ENCODE assay signal across 9 cellular contexts in the genomic region with DNA sequence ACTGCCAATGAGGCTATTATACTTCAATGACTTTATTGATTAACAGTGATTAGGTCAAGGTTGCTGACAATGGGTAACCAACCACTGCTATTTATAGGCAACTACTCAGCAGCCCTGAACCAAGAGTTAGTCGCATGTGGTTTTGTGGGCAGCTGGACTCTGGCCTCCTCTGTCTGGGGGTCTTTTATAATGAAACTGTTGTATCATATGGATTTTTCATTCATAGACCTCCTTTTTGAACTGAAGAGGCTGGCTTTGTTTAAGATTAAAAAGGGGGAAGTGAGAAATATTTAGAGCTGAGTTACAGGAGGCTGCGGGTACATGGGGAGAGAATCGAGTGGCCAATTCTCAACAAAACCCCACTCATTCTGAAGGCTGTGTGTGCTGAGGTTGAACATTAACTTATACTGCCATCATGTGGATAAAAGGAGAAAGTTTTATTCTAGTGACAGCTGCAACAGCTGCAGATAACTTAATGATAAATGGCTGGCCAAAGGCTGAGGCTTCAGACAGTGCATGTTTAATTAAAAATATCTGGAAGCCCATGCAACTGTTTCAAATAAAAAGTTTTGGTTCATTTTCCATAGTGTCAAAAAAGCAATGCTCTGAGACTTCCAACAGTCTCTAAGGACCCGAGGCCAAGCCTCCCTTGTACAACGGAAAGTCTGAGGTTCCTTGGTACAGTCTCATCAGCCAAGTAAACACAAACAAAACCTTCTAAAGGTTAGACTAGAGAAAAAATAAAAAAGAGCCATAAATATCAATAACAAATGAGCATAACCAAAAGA.
A peak's percentile ranks its signal among the peaks of the same experiment; 100 is the strongest.
DNase-seq lines count a peak whose midpoint lies in the region; ATAC-seq and TF ChIP-seq lines count a peak whose summit lies in the region.
"Had no signal": no experiment of that assay in that cellular context is flagged by ENCODE, and none has a peak within 500 bp of the region (broad histone marks: within the 10 kb centered on the region; RNA-seq: fewer than 3 reads in every experiment).

No MANE protein-coding gene starts in this region.

- no peaks in the 10 kb centered on the region for H3K4me1 ChIP-seq in CD8-positive, alpha-beta memory T cell (ENCODE audit: insufficient read depth, low read length)
- no peaks in the 10 kb centered on the region for H3K4me1 ChIP-seq in ovary (ENCODE audit: insufficient read depth)

- DNase-seq in DMS 273 (lab: John Stamatoyannopoulos, UW; ENCODE audit: unreplicated experiment) (peak; percentile 57), DMS 273 treated with DMSO at 0.1 percent for 48 hours (lab: John Stamatoyannopoulos, UW) (no peak), RPMI8226 (peak; percentile 7), glomerular visceral epithelial cell (ENCODE audit: extremely low spot score) (peak; percentile 73), ovary (no peak)
- DNase-seq in CD8-positive, alpha-beta memory T cell, result no peak

- H3K36me3 ChIP-seq in CD8-positive, alpha-beta memory T cell (ENCODE audit: insufficient read depth, low read length), result no peaks in the 10 kb centered on the region
- no peaks in the 10 kb centered on the region for H3K36me3 ChIP-seq in ovary

- no peak overlapping the region for H3K4me3 Mint-ChIP-seq in CD8-positive, alpha-beta memory T cell
- H3K4me3 Mint-ChIP-seq: B cell had no signal

- CTCF ChIA-PET in CD8-positive, alpha-beta memory T cell (lab: Charles Lee), result interaction anchor here (1.1 kb wide), 1 partner anchor 12 kb away, joined by 3 read pairs; no protein-coding TSS in a partner anchor

- WGBS in ovary, 3 donors, result 16 to 19% (median 17%) methylated on average over 5 of the region's 5 CpGs

- no peak overlapping the region for H3K27ac ChIP-seq in CD8-positive, alpha-beta memory T cell (ENCODE audit: low read depth, low read length)
- H3K27ac ChIP-seq in ovary, result no peak overlapping the region

- intact Hi-C loops in ovary (cut with DNase I), result no loop called here

- no peaks in the 10 kb centered on the region for H3K4me1 Mint-ChIP-seq in CD8-positive, alpha-beta memory T cell
- H3K4me1 Mint-ChIP-seq: B cell had no signal

- no peaks in the 10 kb centered on the region for H3K9me3 ChIP-seq in CD8-positive, alpha-beta memory T cell (ENCODE audit: low read length)
- no peaks in the 10 kb centered on the region for H3K9me3 ChIP-seq in ovary

- no peak overlapping the region for H3K4me3 ChIP-seq in CD8-positive, alpha-beta memory T cell (ENCODE audit: low read length)
- no peak overlapping the region for H3K4me3 ChIP-seq in ovary

- no peak for TF ChIP-seq EP300 in ovary (IDR thresholded peaks at IDR 0.05)

- H3K27me3 Mint-ChIP-seq in CD8-positive, alpha-beta memory T cell, result no peaks in the 10 kb centered on the region
- H3K27me3 Mint-ChIP-seq: B cell had no signal

- no peaks in the 10 kb centered on the region for H3K27me3 ChIP-seq in CD8-positive, alpha-beta memory T cell (ENCODE audit: insufficient read depth, low read length, poor library complexity, severe bottlenecking)
- no peaks in the 10 kb centered on the region for H3K27me3 ChIP-seq in ovary

- POLR2A ChIA-PET in CD8-positive, alpha-beta memory T cell (lab: Charles Lee), result no interaction called here

- no peak overlapping the region for H3K27ac Mint-ChIP-seq in CD8-positive, alpha-beta memory T cell
- H3K27ac Mint-ChIP-seq: B cell had no signal

- peaks cover 3 to 35% (median 6%) of the 10 kb centered on the region in 5 donors for H3K9me3 Mint-ChIP-seq in CD8-positive, alpha-beta memory T cell

- H3K36me3 Mint-ChIP-seq in CD8-positive, alpha-beta memory T cell, result no peaks in the 10 kb centered on the region

- no peak for TF ChIP-seq POLR2A in ovary (IDR thresholded peaks at IDR 0.05)

- TF ChIP-seq CTCF in ovary (IDR thresholded peaks at IDR 0.05), result no peak

- ATAC-seq in GM21529 (IDR thresholded peaks at IDR 0.05; ENCODE audit: unreplicated experiment) (peak; percentile 91), HG03575 (IDR thresholded peaks at IDR 0.05; ENCODE audit: extremely low read depth, insufficient number of reproducible peaks, low FRiP score, unreplicated experiment) (peak; percentile 78)

Comparison
In these comparisons a context has a peak if more than half of its experiments do, and no peak if none do; other contexts are left out.
1. DNase-seq: peak in DMS 273 (single experiment), RPMI8226 (single experiment) and glomerular visceral epithelial cell (single experiment); none in DMS 273 treated with DMSO at 0.1 percent for 48 hours (single experiment), CD8-positive, alpha-beta memory T cell (0 of 5) and ovary (0 of 5).